ENCODE assay signal across 18 cellular contexts in the genomic region with DNA sequence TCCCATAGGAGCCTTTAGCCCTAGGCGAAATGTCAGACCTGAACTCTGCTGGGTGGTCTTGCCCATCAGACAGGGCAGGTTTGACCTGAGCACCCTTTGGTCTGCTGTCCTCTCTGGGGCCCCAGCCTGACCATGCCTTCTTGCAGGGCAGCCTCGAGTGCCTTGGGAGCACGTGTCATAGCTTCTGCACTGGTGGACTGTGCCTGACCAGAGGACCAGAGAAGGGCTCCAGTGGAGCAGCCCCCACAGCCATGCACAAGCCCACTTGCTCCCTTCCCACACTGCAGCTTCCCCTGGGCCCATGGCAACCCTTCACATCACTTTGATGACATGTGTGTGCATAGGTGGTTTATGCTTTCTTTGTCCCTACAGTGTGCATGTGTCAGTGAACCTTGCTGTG.
DNase-seq lines count a peak whose midpoint lies in the region; ATAC-seq and TF ChIP-seq lines count a peak whose summit lies in the region.
"Had no signal": no experiment of that assay in that cellular context is flagged by ENCODE, and none has a peak within 500 bp of the region (broad histone marks: within the 10 kb centered on the region; RNA-seq: fewer than 3 reads in every experiment).

No MANE protein-coding gene starts in this region.

- no peaks in the 10 kb centered on the region for H3K36me3 Mint-ChIP-seq in chondrocyte (ENCODE audit: low read depth)
- no peaks in the 10 kb centered on the region for H3K36me3 Mint-ChIP-seq in activated T-cell treated with anti-CD3 and anti-CD28 coated beads, Interleukin-2, amount 50 U/mL, for 24 hours (ENCODE audit: low read depth)
- H3K36me3 Mint-ChIP-seq: CD14-positive monocyte; CD4-positive, alpha-beta memory T cell; CD4-positive, CD25-positive, alpha-beta regulatory T cell had no signal

- 25 to 53% (median 48%) methylated on average over 2 to 3 of the region's 3 CpGs for WGBS in spleen, 5 donors

- H3K4me1 Mint-ChIP-seq in chondrocyte (ENCODE audit: low read depth) = no peaks in the 10 kb centered on the region
- no peaks in the 10 kb centered on the region for H3K4me1 Mint-ChIP-seq in activated T-cell treated with anti-CD3 and anti-CD28 coated beads, Interleukin-2, amount 50 U/mL, for 24 hours (ENCODE audit: low read depth)
- H3K4me1 Mint-ChIP-seq: CD14-positive monocyte; CD4-positive, alpha-beta memory T cell; CD4-positive, CD25-positive, alpha-beta regulatory T cell had no signal

- H3K4me3 ChIP-seq in spleen = no peak overlapping the region
- H3K4me3 ChIP-seq: BLaER1 had no signal

- no peaks in the 10 kb centered on the region for H3K36me3 ChIP-seq in spleen
- H3K36me3 ChIP-seq: BE2C, BLaER1 had no signal

- no peaks in the 10 kb centered on the region for H3K27me3 Mint-ChIP-seq in chondrocyte (ENCODE audit: low read depth)
- H3K27me3 Mint-ChIP-seq in activated T-cell treated with anti-CD3 and anti-CD28 coated beads, Interleukin-2, amount 50 U/mL, for 24 hours = peaks cover 18% of the 10 kb centered on the region
- H3K27me3 Mint-ChIP-seq: CD4-positive, alpha-beta memory T cell; CD4-positive, CD25-positive, alpha-beta regulatory T cell had no signal

- DNase-seq in chondrocyte (ENCODE audit: low spot score) = peak; percentile 68
- peak; percentile 32 for DNase-seq in islet precursor cell
- DNase-seq in spleen = peak; percentile 55
- DNase-seq in GM19238 (ENCODE audit: insufficient read length, low spot score) = no peak
- DNase-seq in activated T-cell treated with anti-CD3 and anti-CD28 coated beads, Interleukin-2, amount 50 U/mL, for 24 hours = no peak
- DNase-seq: 8988T; ACHN; BE2C; C1 segment of cervical spinal cord; Caco-2; Calu3; CD4-positive, CD25-positive, alpha-beta regulatory T cell; DMS79 treated with DMSO at 0.1 percent for 48 hours; GF-D8 had no signal

- H3K27me3 ChIP-seq in spleen (replicated peaks in 1 of 7) = no peaks in the 10 kb centered on the region
- H3K27me3 ChIP-seq: BE2C had no signal

- H3K4me3 Mint-ChIP-seq in chondrocyte (ENCODE audit: unreplicated experiment) = no peak overlapping the region
- H3K4me3 Mint-ChIP-seq in activated T-cell treated with anti-CD3 and anti-CD28 coated beads, Interleukin-2, amount 50 U/mL, for 24 hours = no peak overlapping the region
- H3K4me3 Mint-ChIP-seq: CD14-positive monocyte; CD4-positive, alpha-beta memory T cell; CD4-positive, CD25-positive, alpha-beta regulatory T cell had no signal

- no peak overlapping the region for H3K27ac ChIP-seq in spleen
- H3K27ac ChIP-seq: BLaER1 had no signal

- no peaks in the 10 kb centered on the region for H3K9me3 ChIP-seq in spleen
- H3K9me3 ChIP-seq: BE2C, BLaER1, Caco-2 had no signal

- TF ChIP-seq POLR2A in spleen (IDR thresholded peaks at IDR 0.05) = no peak

- H3K9me3 Mint-ChIP-seq in chondrocyte (ENCODE audit: low read depth) = peaks cover 30% of the 10 kb centered on the region
- H3K9me3 Mint-ChIP-seq in activated T-cell treated with anti-CD3 and anti-CD28 coated beads, Interleukin-2, amount 50 U/mL, for 24 hours = no peaks in the 10 kb centered on the region

- H3K4me1 ChIP-seq in spleen = no peaks in the 10 kb centered on the region
- H3K4me1 ChIP-seq: BE2C, BLaER1, Caco-2 had no signal

- ATAC-seq in HG02763 (IDR thresholded peaks at IDR 0.05; ENCODE audit: unreplicated experiment) = no peak

- intact Hi-C loops in spleen (cut with DNase I; ENCODE audit: low total_unique reads) = no loop called here

- TF ChIP-seq CTCF in chondrocyte (IDR thresholded peaks at IDR 0.05) (no peak), spleen (IDR thresholded peaks at IDR 0.05 in 8 of 11, conservative IDR thresholded peaks at IDR 0.05 in 3 of 11) (no peak)

- no peak overlapping the region for H3K27ac Mint-ChIP-seq in chondrocyte (ENCODE audit: unreplicated experiment)
- H3K27ac Mint-ChIP-seq in activated T-cell treated with anti-CD3 and anti-CD28 coated beads, Interleukin-2, amount 50 U/mL, for 24 hours = no peak overlapping the region
- H3K27ac Mint-ChIP-seq: CD14-positive monocyte; CD4-positive, alpha-beta memory T cell; CD4-positive, CD25-positive, alpha-beta regulatory T cell had no signal

Comparison
In these comparisons a context has a peak if more than half of its experiments do, and no peak if none do; other contexts are left out.
1. DNase-seq: peak in chondrocyte (single experiment), islet precursor cell (single experiment) and spleen (single experiment); none in GM19238 (single experiment) and activated T-cell treated with anti-CD3 and anti-CD28 coated beads, Interleukin-2, amount 50 U/mL, for 24 hours (single experiment).